ENCODE assay signal across 8 cellular contexts in the genomic region with DNA sequence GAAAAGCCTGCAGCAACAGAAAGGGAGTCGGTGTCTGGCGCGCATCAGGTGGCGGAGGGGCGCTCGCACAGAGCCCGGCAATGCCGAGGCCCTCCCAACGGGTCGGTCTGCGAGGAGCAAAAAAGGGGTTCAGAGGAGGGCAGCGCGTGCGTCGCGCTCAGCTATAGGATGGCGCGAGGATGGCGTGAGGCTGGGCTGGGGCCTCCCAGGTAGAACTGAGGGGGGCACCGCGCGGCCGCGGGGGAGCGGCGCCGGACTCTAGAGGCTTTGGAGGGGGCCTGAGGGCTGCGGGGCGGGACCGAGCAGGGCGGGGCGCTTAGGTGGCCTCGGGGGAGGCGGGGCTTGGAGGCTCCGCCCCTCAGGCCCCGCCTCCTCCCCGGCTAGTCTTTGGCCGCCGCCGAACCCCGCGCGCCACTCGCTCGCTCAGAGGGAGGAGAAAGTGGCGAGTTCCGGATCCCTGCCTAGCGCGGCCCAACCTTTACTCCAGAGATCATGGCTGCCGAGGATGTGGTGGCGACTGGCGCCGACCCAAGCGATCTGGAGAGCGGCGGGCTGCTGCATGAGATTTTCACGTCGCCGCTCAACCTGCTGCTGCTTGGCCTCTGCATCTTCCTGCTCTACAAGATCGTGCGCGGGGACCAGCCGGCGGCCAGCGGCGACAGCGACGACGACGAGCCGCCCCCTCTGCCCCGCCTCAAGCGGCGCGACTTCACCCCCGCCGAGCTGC. TPM values are rescaled to one million over a fixed set of nuclear protein-coding genes. Genes with fewer than 3 reads are reported as not detected.
DNase-seq lines count a peak whose midpoint lies in the region; ATAC-seq, FAIRE-seq and TF ChIP-seq lines count a peak whose summit lies in the region.

A gene (plus strand): TSS at position 414 of the 727 bp plus-strand sequence. CDS start 79 bp downstream, at position 493.

- H3K36me3 ChIP-seq in HUES48 (ENCODE audit: control insufficient read depth, insufficient read depth, low read length) (peaks cover 14% of the 10 kb centered on the region), esophagus squamous epithelium (no peaks in the 10 kb centered on the region)

- peak; percentile 93 for ATAC-seq in GM21390 (IDR thresholded peaks at IDR 0.05; ENCODE audit: unreplicated experiment)

- peak within 1 kb of the TSS; percentile 77 for H3K9ac ChIP-seq in HUES48 (ENCODE audit: low read depth, low read length)

- WGBS in esophagus squamous epithelium, 2 donors: 48% methylated on average over 21 of the region's 77 CpGs; no CpG with 5 or more reads in 1 of the 2 donors

- H3K27me3 ChIP-seq in HUES48 (ENCODE audit: control insufficient read depth, insufficient read depth, low read length) (no peaks in the 10 kb centered on the region), esophagus squamous epithelium (no peaks in the 10 kb centered on the region)

- H3K4me3 ChIP-seq in HUES48 (ENCODE audit: low read depth, low read length) (peak within 1 kb of the TSS; percentile 81), esophagus squamous epithelium (peak within 1 kb of the TSS; percentile 64 to 81 (median 77))

- H3K4me1 ChIP-seq in HUES48 (ENCODE audit: control insufficient read depth, insufficient read depth, low read length): peaks cover 26% of the 10 kb centered on the region
- H3K4me1 ChIP-seq in esophagus squamous epithelium: peaks cover 0 to 42% (median 6%) of the 10 kb centered on the region in 3 donors

- peak within 1 kb of the TSS; percentile 78 for H3K27ac ChIP-seq in HUES48 (ENCODE audit: low read depth, low read length)
- peak within 1 kb of the TSS; percentile 87 to 91 (median 90) for H3K27ac ChIP-seq in esophagus squamous epithelium

- TF ChIP-seq POLR2A in esophagus squamous epithelium (IDR thresholded peaks at IDR 0.05): peak in 2 of 4 donors; percentile 81 to 88

- intact Hi-C loops in esophagus squamous epithelium (cut with DNase I): no loop called here

- no peak for FAIRE-seq in D721Med (lab: Jason Lieb, UNC)

- no peaks in the 10 kb centered on the region for H3K9me3 ChIP-seq in HUES48 (ENCODE audit: control insufficient read depth, insufficient read depth, low read length)
- no peaks in the 10 kb centered on the region for H3K9me3 ChIP-seq in esophagus squamous epithelium

- no peak for TF ChIP-seq CTCF in D721Med (IDR thresholded peaks at IDR 0.05; ENCODE audit: insufficient read depth, missing control alignments)
- TF ChIP-seq CTCF in esophagus squamous epithelium (IDR thresholded peaks at IDR 0.05): no peak

- DNase-seq in D721Med (ENCODE audit: insufficient read length, low spot score) (peak; percentile 38), esophagus squamous epithelium (lab: John Stamatoyannopoulos, UW) (peak; percentile 11), myocyte (ENCODE audit: low read depth) (peak; percentile 76)
- peak; percentile 77 to 81 for DNase-seq in activated T-cell treated with anti-CD3 and anti-CD28 coated beads, Interleukin-2, amount 50 U/mL, for 48 hours
- DNase-seq in stimulated activated CD8-positive, alpha-beta memory T cell treated with anti-CD3 and anti-CD28 coated beads, Interleukin-7, amount 100 ng/mL, for 48 hours (ENCODE audit: extremely low read depth in 1 of 2, low read depth in 1 of 2): peak; percentile 48 to 53

TF ChIP-seq in PFSK-1, 5 proteins besides CTCF, POLR2A, EP300 and RAD21:
- TF ChIP-seq FOXP2 (optimal IDR thresholded peaks at IDR 0.05; ENCODE audit: borderline replicate concordance, extremely low read depth, extremely low read length, insufficient read depth) (no peak), SIN3A (IDR thresholded peaks at IDR 0.05; ENCODE audit: borderline replicate concordance, insufficient read depth, low read length) (0 out of 2 replicates have a peak, but pooled peaks have one; percentile 17), TAF1 (IDR thresholded peaks at IDR 0.05; ENCODE audit: borderline replicate concordance, insufficient read depth, low read length) (peak; percentile 91; the same call in 1 of the 2 replicates), POLR2AphosphoS5 (IDR thresholded peaks at IDR 0.05; ENCODE audit: low read depth, low read length) (peak; percentile 91)
- TF ChIP-seq, protein P1, sequence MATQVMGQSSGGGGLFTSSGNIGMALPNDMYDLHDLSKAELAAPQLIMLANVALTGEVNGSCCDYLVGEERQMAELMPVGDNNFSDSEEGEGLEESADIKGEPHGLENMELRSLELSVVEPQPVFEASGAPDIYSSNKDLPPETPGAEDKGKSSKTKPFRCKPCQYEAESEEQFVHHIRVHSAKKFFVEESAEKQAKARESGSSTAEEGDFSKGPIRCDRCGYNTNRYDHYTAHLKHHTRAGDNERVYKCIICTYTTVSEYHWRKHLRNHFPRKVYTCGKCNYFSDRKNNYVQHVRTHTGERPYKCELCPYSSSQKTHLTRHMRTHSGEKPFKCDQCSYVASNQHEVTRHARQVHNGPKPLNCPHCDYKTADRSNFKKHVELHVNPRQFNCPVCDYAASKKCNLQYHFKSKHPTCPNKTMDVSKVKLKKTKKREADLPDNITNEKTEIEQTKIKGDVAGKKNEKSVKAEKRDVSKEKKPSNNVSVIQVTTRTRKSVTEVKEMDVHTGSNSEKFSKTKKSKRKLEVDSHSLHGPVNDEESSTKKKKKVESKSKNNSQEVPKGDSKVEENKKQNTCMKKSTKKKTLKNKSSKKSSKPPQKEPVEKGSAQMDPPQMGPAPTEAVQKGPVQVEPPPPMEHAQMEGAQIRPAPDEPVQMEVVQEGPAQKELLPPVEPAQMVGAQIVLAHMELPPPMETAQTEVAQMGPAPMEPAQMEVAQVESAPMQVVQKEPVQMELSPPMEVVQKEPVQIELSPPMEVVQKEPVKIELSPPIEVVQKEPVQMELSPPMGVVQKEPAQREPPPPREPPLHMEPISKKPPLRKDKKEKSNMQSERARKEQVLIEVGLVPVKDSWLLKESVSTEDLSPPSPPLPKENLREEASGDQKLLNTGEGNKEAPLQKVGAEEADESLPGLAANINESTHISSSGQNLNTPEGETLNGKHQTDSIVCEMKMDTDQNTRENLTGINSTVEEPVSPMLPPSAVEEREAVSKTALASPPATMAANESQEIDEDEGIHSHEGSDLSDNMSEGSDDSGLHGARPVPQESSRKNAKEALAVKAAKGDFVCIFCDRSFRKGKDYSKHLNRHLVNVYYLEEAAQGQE (IDR thresholded peaks at IDR 0.05; ENCODE audit: insufficient read depth in 1 of 2, low read depth in 2 of 2, low read length in 2 of 2): no peak

RNA-seq across cellular contexts. Expression of the gene that starts here (rescaled TPM):
- 38.7 TPM for polyA plus RNA-seq in PFSK-1 (2012; ENCODE audit: insufficient read length, low read depth)
- total RNA-seq in esophagus squamous epithelium: 100 to 1,000 TPM in 1 of 4 donors, 10 to 100 TPM in 3; 50.5 to 105 (median 68.3) TPM
- 103 and 108 TPM in 2 replicates for total RNA-seq in myocyte
- polyA plus RNA-seq in myocyte (2012): 46.3 TPM

Comparison
In these comparisons a context has a peak if more than half of its experiments do, and no peak if none do; other contexts are left out.
1. Peak in every context shown above with its lines: DNase-seq, ATAC-seq, H3K4me3 ChIP-seq and H3K27ac ChIP-seq.
2. DNase-seq: peak in every context shown above with its lines; median percentile 79 in activated T-cell treated with anti-CD3 and anti-CD28 coated beads, Interleukin-2, amount 50 U/mL, for 48 hours; 76 in myocyte; 50 in stimulated activated CD8-positive, alpha-beta memory T cell treated with anti-CD3 and anti-CD28 coated beads, Interleukin-7, amount 100 ng/mL, for 48 hours; 38 in D721Med; 11 in esophagus squamous epithelium.